ENCODE assay signal across 37 cellular contexts in the genomic region with DNA sequence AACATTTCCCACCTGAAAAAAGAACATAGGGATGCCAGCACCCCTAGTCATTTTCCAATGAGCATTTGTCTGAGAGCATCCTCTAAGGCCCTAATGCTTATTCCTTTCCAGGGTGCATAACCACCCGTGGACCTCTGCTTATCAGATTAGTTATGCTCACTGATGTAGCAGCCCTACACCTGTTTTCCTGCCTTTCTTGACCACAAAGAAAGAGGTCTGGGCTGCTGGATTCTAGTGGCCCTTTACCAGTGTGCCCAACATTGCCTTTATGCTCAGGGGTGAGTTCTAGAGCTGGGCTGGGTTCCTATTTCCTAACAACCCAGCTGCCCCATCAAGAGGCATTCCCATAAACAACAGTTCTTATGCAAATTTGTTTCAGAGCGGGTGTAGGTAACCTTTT. TPM values are rescaled to one million over a fixed set of nuclear protein-coding genes. Genes with fewer than 3 reads are reported as not detected.
"Had no signal": no experiment of that assay in that cellular context is flagged by ENCODE, and none has a peak within 500 bp of the region (broad histone marks: within the 10 kb centered on the region; RNA-seq: fewer than 3 reads in every experiment).

No MANE protein-coding gene starts in this region.

- H3K4me3 ChIP-seq: ascending aorta, breast epithelium, cardiac muscle cell, colonic mucosa, dorsolateral prefrontal cortex, esophagus muscularis mucosa, gastrocnemius medialis, heart left ventricle had no signal

- H3K4me1 ChIP-seq: ascending aorta, breast epithelium, colonic mucosa, esophagus muscularis mucosa, foreskin keratinocyte, gastrocnemius medialis, heart left ventricle had no signal

- H3K27me3 Mint-ChIP-seq: activated B cell treated with CpG ODN at 0.5 μM for 24 hours; activated CD4-positive, alpha-beta memory T cell treated with anti-CD3 and anti-CD28 coated beads for 36 hours; activated CD4-positive, alpha-beta T cell treated with anti-CD3 and anti-CD28 coated beads for 36 hours; activated naive CD8-positive, alpha-beta T cell treated with anti-CD3 and anti-CD28 coated beads, Interleukin-2, amount 10 ng/mL, durations not matched to agents 7 days and 5 days; brain; T-helper 17 cell had no signal

- DNase-seq: activated B cell treated with CpG ODN at 0.5 μM for 24 hours; activated CD4-positive, alpha-beta memory T cell treated with anti-CD3 and anti-CD28 coated beads for 36 hours; activated CD4-positive, alpha-beta T cell treated with anti-CD3 and anti-CD28 coated beads for 36 hours; activated CD4-positive, alpha-beta T cell treated with anti-CD3 and anti-CD28 coated beads, Interleukin-2, amount 10 ng/mL, durations not matched to agents 24 days and 14 days; activated CD8-positive, alpha-beta memory T cell treated with anti-CD3 and anti-CD28 coated beads, Interleukin-2, amount 10 ng/mL, durations not matched to agents 7 days and 5 days; activated CD8-positive, alpha-beta memory T cell treated with anti-CD3 and anti-CD28 coated beads, Interleukin-2, amount 50 U/mL, for 4 hours; activated CD8-positive, alpha-beta T cell treated with anti-CD3 and anti-CD28 coated beads, Interleukin-2, amount 10 ng/mL, durations not matched to agents 7 days and 5 days; activated gamma-delta T cell; activated naive CD4-positive, alpha-beta T cell; activated naive CD4-positive, alpha-beta T cell treated with anti-CD3 and anti-CD28 coated beads, Interleukin-2, amount 10 ng/mL, durations not matched to agents 7 days and 5 days; activated naive CD8-positive, alpha-beta T cell treated with anti-CD3 and anti-CD28 coated beads, Interleukin-2, amount 10 ng/mL, durations not matched to agents 7 days and 5 days; activated T-cell treated with anti-CD3 and anti-CD28 coated beads, Interleukin-2, amount 50 U/mL, for 1 hour; activated T-cell treated with anti-CD3 and anti-CD28 coated beads, Interleukin-2, amount 50 U/mL, for 48 hours; central memory CD4-positive, alpha-beta T cell; cerebellar nuclear complex; colonic mucosa; dorsolateral prefrontal cortex; effector memory CD4-positive, alpha-beta T cell; erythroblast; foreskin keratinocyte; gastrocnemius medialis; glutamatergic neuron; heart left ventricle; T-helper 1 cell; T-helper 17 cell; T1000; WERI-Rb-1 had no signal

- H3K27ac ChIP-seq: ascending aorta, breast epithelium, cardiac muscle cell, colonic mucosa, dorsolateral prefrontal cortex, esophagus muscularis mucosa, foreskin keratinocyte, gastrocnemius medialis, heart left ventricle, WERI-Rb-1 had no signal

- H3K9me3 Mint-ChIP-seq: activated B cell treated with CpG ODN at 0.5 μM for 24 hours; activated CD4-positive, alpha-beta memory T cell treated with anti-CD3 and anti-CD28 coated beads for 36 hours; activated CD4-positive, alpha-beta T cell treated with anti-CD3 and anti-CD28 coated beads, Interleukin-2, amount 10 ng/mL, durations not matched to agents 24 days and 14 days; activated naive CD4-positive, alpha-beta T cell treated with anti-CD3 and anti-CD28 coated beads, Interleukin-2, amount 10 ng/mL, durations not matched to agents 7 days and 5 days; activated naive CD4-positive, alpha-beta T cell treated with anti-CD3 and anti-CD28 coated beads, Interleukin-2, amount 50 U/mL, for 72 hours; activated naive CD8-positive, alpha-beta T cell treated with anti-CD3 and anti-CD28 coated beads, Interleukin-2, amount 10 ng/mL, durations not matched to agents 7 days and 5 days; activated T-helper 1 cell treated with anti-CD3 and anti-CD28 coated beads, Interleukin-12 subunit alpha, Interleukin-12 subunit beta, Interleukin-2, Interleukin-4 antibody, amounts not matched to agents 30 ng/mL and 10 ng/mL and 1 ng/mL, durations not matched to agents 14 hours and 24 hours and 36 hours; activated T-helper 2 cell treated with anti-CD3 and anti-CD28 coated beads, Interferon-gamma antibody, Interleukin-2, Interleukin-4, amounts not matched to agents 10 μg/mL and 5 μg/mL and 100 μg/mL, durations not matched to agents 14 hours and 24 hours and 36 hours; brain; dendritic cell treated with granulocyte-macrophage colony-stimulating factor and Interleukin-4, amounts not matched to agents 40 ng/mL and 50 ng/mL, for 4 days; T-helper 2 cell treated with Interferon-gamma antibody and Interleukin-4, amounts not matched to agents 5 μg/mL and 100 μg/mL, for 36 hours had no signal

- H3K36me3 Mint-ChIP-seq: activated CD4-positive, alpha-beta memory T cell treated with anti-CD3 and anti-CD28 coated beads for 36 hours; activated CD8-positive, alpha-beta memory T cell treated with anti-CD3 and anti-CD28 coated beads, Interleukin-2, amount 10 ng/mL, durations not matched to agents 7 days and 5 days; activated naive CD4-positive, alpha-beta T cell treated with anti-CD3 and anti-CD28 coated beads, Interleukin-2, amount 10 ng/mL, durations not matched to agents 7 days and 5 days; activated naive CD4-positive, alpha-beta T cell treated with anti-CD3 and anti-CD28 coated beads, Interleukin-2, amount 50 U/mL, for 72 hours; activated naive CD8-positive, alpha-beta T cell treated with anti-CD3 and anti-CD28 coated beads, Interleukin-2, amount 10 ng/mL, durations not matched to agents 7 days and 5 days had no signal

- H3K9me3 ChIP-seq: ascending aorta, breast epithelium, colonic mucosa, gastrocnemius medialis had no signal

- H3K27me3 ChIP-seq: ascending aorta, breast epithelium, cardiac muscle cell, colonic mucosa, dorsolateral prefrontal cortex, esophagus muscularis mucosa, foreskin keratinocyte, gastrocnemius medialis, heart left ventricle had no signal

- H3K27ac Mint-ChIP-seq: activated B cell treated with CpG ODN at 0.5 μM for 24 hours; activated CD4-positive, alpha-beta memory T cell treated with anti-CD3 and anti-CD28 coated beads for 36 hours; activated CD4-positive, alpha-beta T cell treated with anti-CD3 and anti-CD28 coated beads for 36 hours; activated CD4-positive, alpha-beta T cell treated with anti-CD3 and anti-CD28 coated beads, Interleukin-2, amount 10 ng/mL, durations not matched to agents 24 days and 14 days; activated CD8-positive, alpha-beta memory T cell treated with anti-CD3 and anti-CD28 coated beads, Interleukin-2, amount 10 ng/mL, durations not matched to agents 7 days and 5 days; activated CD8-positive, alpha-beta T cell treated with anti-CD3 and anti-CD28 coated beads, Interleukin-2, amount 10 ng/mL, durations not matched to agents 7 days and 5 days; activated naive CD4-positive, alpha-beta T cell treated with anti-CD3 and anti-CD28 coated beads, Interleukin-2, amount 10 ng/mL, durations not matched to agents 7 days and 5 days; activated naive CD8-positive, alpha-beta T cell treated with anti-CD3 and anti-CD28 coated beads, Interleukin-2, amount 10 ng/mL, durations not matched to agents 7 days and 5 days; activated T-helper 1 cell treated with anti-CD3 and anti-CD28 coated beads, Interleukin-12 subunit alpha, Interleukin-12 subunit beta, Interleukin-2, Interleukin-4 antibody, amounts not matched to agents 30 ng/mL and 10 ng/mL and 1 ng/mL, durations not matched to agents 14 hours and 24 hours and 36 hours; activated T-helper 2 cell treated with anti-CD3 and anti-CD28 coated beads, Interferon-gamma antibody, Interleukin-2, Interleukin-4, amounts not matched to agents 10 μg/mL and 5 μg/mL and 100 μg/mL, durations not matched to agents 14 hours and 24 hours and 36 hours; brain; dendritic cell treated with granulocyte-macrophage colony-stimulating factor and Interleukin-4, amounts not matched to agents 40 ng/mL and 50 ng/mL, for 4 days; T-helper 17 cell; T-helper 2 cell treated with Interferon-gamma antibody and Interleukin-4, amounts not matched to agents 5 μg/mL and 100 μg/mL, for 36 hours had no signal

- H3K4me3 Mint-ChIP-seq: activated B cell treated with CpG ODN at 0.5 μM for 24 hours; activated CD4-positive, alpha-beta memory T cell treated with anti-CD3 and anti-CD28 coated beads for 36 hours; activated CD4-positive, alpha-beta T cell treated with anti-CD3 and anti-CD28 coated beads for 36 hours; activated CD4-positive, alpha-beta T cell treated with anti-CD3 and anti-CD28 coated beads, Interleukin-2, amount 10 ng/mL, durations not matched to agents 24 days and 14 days; activated CD8-positive, alpha-beta memory T cell treated with anti-CD3 and anti-CD28 coated beads, Interleukin-2, amount 10 ng/mL, durations not matched to agents 7 days and 5 days; activated CD8-positive, alpha-beta T cell treated with anti-CD3 and anti-CD28 coated beads, Interleukin-2, amount 10 ng/mL, durations not matched to agents 7 days and 5 days; activated naive CD4-positive, alpha-beta T cell treated with anti-CD3 and anti-CD28 coated beads, Interleukin-2, amount 10 ng/mL, durations not matched to agents 7 days and 5 days; activated naive CD8-positive, alpha-beta T cell treated with anti-CD3 and anti-CD28 coated beads, Interleukin-2, amount 10 ng/mL, durations not matched to agents 7 days and 5 days; activated T-helper 1 cell treated with anti-CD3 and anti-CD28 coated beads, Interleukin-12 subunit alpha, Interleukin-12 subunit beta, Interleukin-2, Interleukin-4 antibody, amounts not matched to agents 30 ng/mL and 10 ng/mL and 1 ng/mL, durations not matched to agents 14 hours and 24 hours and 36 hours; brain; dendritic cell treated with granulocyte-macrophage colony-stimulating factor and Interleukin-4, amounts not matched to agents 40 ng/mL and 50 ng/mL, for 4 days; T-helper 17 cell; T-helper 2 cell treated with Interferon-gamma antibody and Interleukin-4, amounts not matched to agents 5 μg/mL and 100 μg/mL, for 36 hours had no signal

- H3K4me1 Mint-ChIP-seq: activated B cell treated with CpG ODN at 0.5 μM for 24 hours; activated CD4-positive, alpha-beta T cell treated with anti-CD3 and anti-CD28 coated beads for 36 hours; activated CD4-positive, alpha-beta T cell treated with anti-CD3 and anti-CD28 coated beads, Interleukin-2, amount 10 ng/mL, durations not matched to agents 24 days and 14 days; activated CD8-positive, alpha-beta memory T cell treated with anti-CD3 and anti-CD28 coated beads, Interleukin-2, amount 10 ng/mL, durations not matched to agents 7 days and 5 days; activated naive CD4-positive, alpha-beta T cell treated with anti-CD3 and anti-CD28 coated beads, Interleukin-2, amount 10 ng/mL, durations not matched to agents 7 days and 5 days; activated naive CD8-positive, alpha-beta T cell treated with anti-CD3 and anti-CD28 coated beads, Interleukin-2, amount 10 ng/mL, durations not matched to agents 7 days and 5 days; brain; T-helper 17 cell had no signal

- H3K36me3 ChIP-seq: ascending aorta, breast epithelium, cardiac muscle cell, colonic mucosa, esophagus muscularis mucosa, gastrocnemius medialis, heart left ventricle, WERI-Rb-1 had no signal

RNA-seq across cellular contexts. Expression of a gene that starts 20.3 kb away (rescaled TPM):
- total RNA-seq: ascending aorta, cardiac muscle cell, foreskin keratinocyte, gastrocnemius medialis had no signal
- polyA plus RNA-seq: foreskin keratinocyte had no signal
